ENCODE assay signal across 15 cellular contexts in the genomic region with DNA sequence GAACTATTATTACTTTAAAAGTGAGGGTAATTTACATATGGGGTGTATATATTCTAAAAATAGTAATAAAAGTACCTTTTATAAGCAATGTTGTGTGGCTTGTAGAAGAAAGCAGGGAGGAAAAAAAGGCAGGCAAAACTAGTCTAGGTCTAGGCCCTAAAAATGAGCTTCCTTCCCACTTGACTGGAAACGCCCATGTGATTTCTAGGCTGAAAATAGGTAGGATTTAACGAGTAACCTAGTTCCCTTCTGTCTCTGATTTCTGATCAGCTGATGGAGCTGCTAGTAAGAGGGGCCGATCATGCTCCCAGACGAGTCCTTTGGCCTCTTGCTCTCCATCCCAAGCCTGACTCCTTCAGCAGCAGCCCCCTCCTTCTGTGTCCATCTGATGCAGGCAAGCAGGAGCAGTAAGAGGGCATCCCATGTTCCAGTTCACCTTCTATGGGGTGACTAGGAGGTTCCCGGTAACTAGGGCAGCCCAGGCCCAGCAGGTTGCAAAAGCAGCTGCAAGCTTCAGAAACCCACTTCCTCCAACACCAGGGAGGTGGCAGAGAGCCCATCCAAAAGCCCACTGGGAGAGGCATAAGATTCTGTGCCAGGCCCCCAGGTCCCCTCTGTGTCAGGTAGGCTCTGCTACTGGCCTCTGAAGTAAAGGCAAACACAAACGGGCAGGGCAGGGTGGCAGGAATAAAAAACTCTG. TPM values are rescaled to one million over a fixed set of nuclear protein-coding genes. Genes with fewer than 3 reads are reported as not detected.
DNase-seq lines count a peak whose midpoint lies in the region; ATAC-seq and TF ChIP-seq lines count a peak whose summit lies in the region.
"Had no signal": no experiment of that assay in that cellular context is flagged by ENCODE, and none has a peak within 500 bp of the region (broad histone marks: within the 10 kb centered on the region; RNA-seq: fewer than 3 reads in every experiment).

No MANE protein-coding gene starts in this region.

- H3K4me1 ChIP-seq in right atrium auricular region: peaks cover 0 to 8% of the 10 kb centered on the region in 2 donors
- H3K4me1 ChIP-seq: breast epithelium, thyroid gland had no signal

- H3K9me3 ChIP-seq in right atrium auricular region: no peaks in the 10 kb centered on the region
- H3K9me3 ChIP-seq: breast epithelium, thyroid gland had no signal

- peak overlapping the region; percentile 60 for H3K4me3 Mint-ChIP-seq in activated CD4-positive, alpha-beta T cell treated with anti-CD3 and anti-CD28 coated beads for 36 hours
- H3K4me3 Mint-ChIP-seq in stimulated activated effector memory CD8-positive, alpha-beta T cell treated with anti-CD3 and anti-CD28 coated beads, Interleukin-12 subunit alpha, Interleukin-12 subunit beta, amount 100 ng/mL, for 72 hours: peak overlapping the region; percentile 63
- no peak overlapping the region for H3K4me3 Mint-ChIP-seq in progenitor cell of endocrine pancreas (ENCODE audit: low read depth)

- H3K9me3 Mint-ChIP-seq in activated CD4-positive, alpha-beta T cell treated with anti-CD3 and anti-CD28 coated beads for 36 hours (ENCODE audit: low read depth): no peaks in the 10 kb centered on the region
- H3K9me3 Mint-ChIP-seq in stimulated activated effector memory CD8-positive, alpha-beta T cell treated with anti-CD3 and anti-CD28 coated beads, Interleukin-12 subunit alpha, Interleukin-12 subunit beta, amount 100 ng/mL, for 72 hours: no peaks in the 10 kb centered on the region
- H3K9me3 Mint-ChIP-seq in progenitor cell of endocrine pancreas (ENCODE audit: low read depth): no peaks in the 10 kb centered on the region

- H3K27ac ChIP-seq in RWPE1: peak overlapping the region; percentile 27
- peak overlapping the region in 36 of 59 donors; percentile 2 to 66 (median 36) for H3K27ac ChIP-seq in dorsolateral prefrontal cortex
- H3K27ac ChIP-seq in right atrium auricular region: no peak overlapping the region
- H3K27ac ChIP-seq: breast epithelium had no signal

- DNase-seq in activated CD4-positive, alpha-beta T cell treated with anti-CD3 and anti-CD28 coated beads for 36 hours: no peak
- no peak for DNase-seq in activated CD4-positive, alpha-beta T cell treated with anti-CD3 and anti-CD28 coated beads for 4 hours
- DNase-seq in RWPE1 (ENCODE audit: low spot score) (no peak), dorsolateral prefrontal cortex (no peak), progenitor cell of endocrine pancreas (ENCODE audit: low spot score, unreplicated experiment) (no peak), AG08396 (ENCODE audit: low spot score) (no peak), right atrium auricular region (ENCODE audit: low spot score) (no peak)
- DNase-seq in stimulated activated effector memory CD8-positive, alpha-beta T cell treated with anti-CD3 and anti-CD28 coated beads, Interleukin-12 subunit alpha, Interleukin-12 subunit beta, amount 100 ng/mL, for 72 hours (ENCODE audit: low spot score in 2 of 2): no peak
- DNase-seq: HCEC 1CT, mammary epithelial cell, NCI-H1694, NCI-H82, SW 1271, thyroid gland had no signal

- no peak for ATAC-seq in activated CD4-positive, alpha-beta T cell treated with anti-CD3 and anti-CD28 coated beads for 36 hours
- ATAC-seq in stimulated activated effector memory CD8-positive, alpha-beta T cell treated with anti-CD3 and anti-CD28 coated beads, Interleukin-12 subunit alpha, Interleukin-12 subunit beta, amount 100 ng/mL, for 72 hours: no peak

- no peaks in the 10 kb centered on the region for H3K27me3 ChIP-seq in dorsolateral prefrontal cortex
- no peaks in the 10 kb centered on the region for H3K27me3 ChIP-seq in right atrium auricular region
- H3K27me3 ChIP-seq: breast epithelium, thyroid gland had no signal

- CTCF ChIA-PET in activated CD4-positive, alpha-beta T cell treated with anti-CD3 and anti-CD28 coated beads for 36 hours (lab: Charles Lee): interaction anchor here (0.6 to 1.2 kb wide), 7 partner anchors 12 to 331 kb away, joined by 3 to 4 read pairs (median 3); a partner anchor contains a TSS
- CTCF ChIA-PET in RWPE1 (lab: Yijun Ruan, JAX): no interaction called here

- H3K4me1 Mint-ChIP-seq in activated CD4-positive, alpha-beta T cell treated with anti-CD3 and anti-CD28 coated beads for 36 hours: peaks cover 67% of the 10 kb centered on the region
- peaks cover 65% of the 10 kb centered on the region for H3K4me1 Mint-ChIP-seq in stimulated activated effector memory CD8-positive, alpha-beta T cell treated with anti-CD3 and anti-CD28 coated beads, Interleukin-12 subunit alpha, Interleukin-12 subunit beta, amount 100 ng/mL, for 72 hours
- H3K4me1 Mint-ChIP-seq in progenitor cell of endocrine pancreas (ENCODE audit: low read depth): no peaks in the 10 kb centered on the region

- H3K36me3 ChIP-seq in right atrium auricular region: peaks cover 71% of the 10 kb centered on the region
- H3K36me3 ChIP-seq: breast epithelium had no signal

- intact Hi-C loops in activated CD4-positive, alpha-beta T cell treated with anti-CD3 and anti-CD28 coated beads for 36 hours (cut with DNase I, micrococcal nuclease): loop anchor here (1.0 to 5.0 kb wide), 3 partner anchors 24 to 55 kb away; a partner anchor contains a TSS
- intact Hi-C loops in dorsolateral prefrontal cortex (cut with DNase I): no loop called here

- H3K4me3 ChIP-seq in dorsolateral prefrontal cortex (no peak overlapping the region), right atrium auricular region (no peak overlapping the region)
- H3K4me3 ChIP-seq: breast epithelium, thyroid gland had no signal

- no peaks in the 10 kb centered on the region for H3K27me3 Mint-ChIP-seq in activated CD4-positive, alpha-beta T cell treated with anti-CD3 and anti-CD28 coated beads for 36 hours
- no peaks in the 10 kb centered on the region for H3K27me3 Mint-ChIP-seq in progenitor cell of endocrine pancreas

- H3K36me3 Mint-ChIP-seq in activated CD4-positive, alpha-beta T cell treated with anti-CD3 and anti-CD28 coated beads for 36 hours (ENCODE audit: low read depth): peaks cover 77% of the 10 kb centered on the region
- H3K36me3 Mint-ChIP-seq in stimulated activated effector memory CD8-positive, alpha-beta T cell treated with anti-CD3 and anti-CD28 coated beads, Interleukin-12 subunit alpha, Interleukin-12 subunit beta, amount 100 ng/mL, for 72 hours: peaks cover 98% of the 10 kb centered on the region
- H3K36me3 Mint-ChIP-seq in progenitor cell of endocrine pancreas (ENCODE audit: insufficient read depth): peaks cover 33% of the 10 kb centered on the region

- TF ChIP-seq CTCF in RWPE1 (conservative IDR thresholded peaks at IDR 0.05; ENCODE audit: low read depth) (no peak), dorsolateral prefrontal cortex (IDR thresholded peaks at IDR 0.05 in 54 of 56, conservative IDR thresholded peaks at IDR 0.05 in 2 of 56; ENCODE audit: low read depth in 1 of 56, partially characterized antibody in 56 of 56) (no peak), progenitor cell of endocrine pancreas (IDR thresholded peaks at IDR 0.05; ENCODE audit: unreplicated experiment) (no peak), right atrium auricular region (IDR thresholded peaks at IDR 0.05) (no peak)

- POLR2A ChIA-PET in activated CD4-positive, alpha-beta T cell treated with anti-CD3 and anti-CD28 coated beads for 36 hours (lab: Charles Lee): interaction anchor here (1.1 kb wide), 1 partner anchor 30 kb away, joined by 3 read pairs; no protein-coding TSS in a partner anchor
- POLR2A ChIA-PET in RWPE1 (lab: Yijun Ruan, JAX; ENCODE audit: low non-redundant PET): no interaction called here

- H3K27ac Mint-ChIP-seq in activated CD4-positive, alpha-beta T cell treated with anti-CD3 and anti-CD28 coated beads for 36 hours: peak overlapping the region; percentile 88
- H3K27ac Mint-ChIP-seq in stimulated activated effector memory CD8-positive, alpha-beta T cell treated with anti-CD3 and anti-CD28 coated beads, Interleukin-12 subunit alpha, Interleukin-12 subunit beta, amount 100 ng/mL, for 72 hours: peak overlapping the region; percentile 86
- no peak overlapping the region for H3K27ac Mint-ChIP-seq in progenitor cell of endocrine pancreas

RNA-seq across cellular contexts. Expression of a gene that starts 24.4 kb away (rescaled TPM):
- 10 to 100 TPM; 20.9 to 25.2 TPM for total RNA-seq in activated CD4-positive, alpha-beta T cell treated with anti-CD3 and anti-CD28 coated beads for 36 hours
- 10 to 100 TPM; 29.0 to 51.1 (median 39.1) TPM for total RNA-seq in dorsolateral prefrontal cortex
- 30.3 and 33.2 TPM in 2 replicates for total RNA-seq in progenitor cell of endocrine pancreas
- 10 to 100 TPM; 24.3 to 27.0 TPM for total RNA-seq in right atrium auricular region

RNA-seq across cellular contexts. Expression of a gene that starts 29.8 kb away (rescaled TPM):
- total RNA-seq in activated CD4-positive, alpha-beta T cell treated with anti-CD3 and anti-CD28 coated beads for 36 hours: 100 to 1,000 TPM; 130 to 149 TPM
- total RNA-seq in dorsolateral prefrontal cortex (10 to 100 TPM; 36.6 to 92.7 (median 62.0) TPM), progenitor cell of endocrine pancreas (92.7 and 108 TPM in 2 replicates), right atrium auricular region (10 to 100 TPM; 43.6 to 48.8 TPM)

RNA-seq across cellular contexts. Expression of a gene that starts 57.4 kb away (rescaled TPM):
- total RNA-seq in activated CD4-positive, alpha-beta T cell treated with anti-CD3 and anti-CD28 coated beads for 36 hours: 10 to 100 TPM; 60.9 to 63.0 TPM
- total RNA-seq in dorsolateral prefrontal cortex (1 to 10 TPM in 119 of 120 experiments, under 1 TPM in 1; 0.77 to 7.6 (median 3.4) TPM), progenitor cell of endocrine pancreas (5.2 and 7.8 TPM in 2 replicates), right atrium auricular region (1 to 10 TPM in 1 of 2 donors, under 1 TPM in 1; 0.33 to 4.2 TPM)

Comparison
In these comparisons a context has a peak if more than half of its experiments do, and no peak if none do; other contexts are left out.
1. H3K27ac ChIP-seq: peak in RWPE1 (single experiment) and dorsolateral prefrontal cortex (36 of 59); none in right atrium auricular region (0 of 2).
2. intact Hi-C loops: an anchor here in activated CD4-positive, alpha-beta T cell treated with anti-CD3 and anti-CD28 coated beads for 36 hours (1.0 to 5.0 kb wide); none called in dorsolateral prefrontal cortex.